In genomic region chr1:66332524-66332853, GRCh38 we compare ENCODE assay signal across 9 cellular contexts.
DNase-seq lines count a peak whose midpoint lies in the region; ATAC-seq and TF ChIP-seq lines count a peak whose summit lies in the region.
"Had no signal": no experiment of that assay in that cellular context is flagged by ENCODE, and none has a peak within 500 bp of the region (broad histone marks: within the 10 kb centered on the region; RNA-seq: fewer than 3 reads in every experiment).

No MANE protein-coding gene starts in this region.

- H3K27me3 ChIP-seq in GM23338 (ENCODE audit: insufficient read depth) (no peaks in the 10 kb centered on the region), iPS-18a (ENCODE audit: control insufficient read depth, insufficient read depth, low read length) (no peaks in the 10 kb centered on the region)

- no peaks in the 10 kb centered on the region for H4K20me1 ChIP-seq in GM23338 (replicated peaks; ENCODE audit: insufficient read depth)

- peaks cover 50% of the 10 kb centered on the region for H3K79me2 ChIP-seq in GM23338 (replicated peaks; ENCODE audit: insufficient read depth)

- no peak for TF ChIP-seq CTCF in GM23338 (conservative IDR thresholded peaks at IDR 0.05; ENCODE audit: low read depth in 2 of 2)

- in situ Hi-C loops in KBM-7 (cut with MboI; ENCODE audit: low pct_unique_long_range_greater_than_20kb, low sequenced_read_pairs), result no loop called here

- peaks cover 3% of the 10 kb centered on the region; the same call in 1 of the 3 replicates for H3K36me3 Mint-ChIP-seq in GM23338 (ENCODE audit: low read depth)
- H3K36me3 Mint-ChIP-seq in activated naive CD8-positive, alpha-beta T cell, result peaks cover 2% of the 10 kb centered on the region
- peaks cover 10 to 19% of the 10 kb centered on the region in 2 donors for H3K36me3 Mint-ChIP-seq in stimulated activated naive B cell treated with anti-CD40 and anti-IgM and Interleukin-4, amounts not matched to agents 10 μg/mL and 1 μg/mL and 100 μg/mL, for 72 hours

- H3K27ac Mint-ChIP-seq in GM23338, result peak overlapping the region; percentile 63
- peak overlapping the region; percentile 98 for H3K27ac Mint-ChIP-seq in activated naive CD8-positive, alpha-beta T cell
- peak overlapping the region; percentile 97 for H3K27ac Mint-ChIP-seq in stimulated activated naive B cell treated with anti-CD40 and anti-IgM and Interleukin-4, amounts not matched to agents 10 μg/mL and 1 μg/mL and 100 μg/mL, for 72 hours

- H3K27ac ChIP-seq in GM23338 (ENCODE audit: low read depth) (no peak overlapping the region; the same call in 1 of the 2 replicates), iPS-18a (ENCODE audit: low read length) (no peak overlapping the region)

- no peaks in the 10 kb centered on the region for H3K9me3 Mint-ChIP-seq in GM23338
- no peaks in the 10 kb centered on the region for H3K9me3 Mint-ChIP-seq in activated naive CD8-positive, alpha-beta T cell (ENCODE audit: low read depth)
- H3K9me3 Mint-ChIP-seq in stimulated activated naive B cell treated with anti-CD40 and anti-IgM and Interleukin-4, amounts not matched to agents 10 μg/mL and 1 μg/mL and 100 μg/mL, for 72 hours, result peaks cover 0 to 3% of the 10 kb centered on the region in 2 donors

- H3K4me1 ChIP-seq in GM23338 (ENCODE audit: insufficient read depth) (peaks cover 49% of the 10 kb centered on the region), iPS-18a (ENCODE audit: control insufficient read depth, low read depth, low read length) (peaks cover 48% of the 10 kb centered on the region)

- H2AFZ ChIP-seq in GM23338, result no peak overlapping the region

- H3F3A ChIP-seq in GM23338 (replicated peaks; ENCODE audit: low read depth), result no peaks in the 10 kb centered on the region; the same call in 1 of the 2 replicates

- ATAC-seq in GM23338 (peak; percentile 37), HG02588 (IDR thresholded peaks at IDR 0.05; ENCODE audit: unreplicated experiment) (no peak), HG02623 (IDR thresholded peaks at IDR 0.05; ENCODE audit: unreplicated experiment) (no peak)
- ATAC-seq in stimulated activated naive B cell treated with anti-CD40 and anti-IgM and Interleukin-4, amounts not matched to agents 10 μg/mL and 1 μg/mL and 100 μg/mL, for 72 hours (replicated peaks), result no peak
- ATAC-seq: K562 had no signal

- no peaks in the 10 kb centered on the region; the same call in 1 of the 2 replicates for H3K9me2 ChIP-seq in GM23338 (ENCODE audit: insufficient read depth)

- H3K4me3 ChIP-seq in GM23338 (peak overlapping the region; percentile 66), iPS-18a (ENCODE audit: low read length) (peak overlapping the region; percentile 52)
- H3K4me3 ChIP-seq: K562 had no signal

- H3K9ac ChIP-seq in iPS-18a (ENCODE audit: low read length), result peak overlapping the region; percentile 26

- H3K9me3 ChIP-seq in iPS-18a (ENCODE audit: control insufficient read depth, low read depth, low read length), result no peaks in the 10 kb centered on the region

- H3K4me3 Mint-ChIP-seq in GM23338, result peak overlapping the region; percentile 77
- peak overlapping the region; percentile 92 for H3K4me3 Mint-ChIP-seq in activated naive CD8-positive, alpha-beta T cell
- peak overlapping the region; percentile 94 to 98 for H3K4me3 Mint-ChIP-seq in stimulated activated naive B cell treated with anti-CD40 and anti-IgM and Interleukin-4, amounts not matched to agents 10 μg/mL and 1 μg/mL and 100 μg/mL, for 72 hours

- H3K27me3 Mint-ChIP-seq in GM23338 (ENCODE audit: insufficient read depth, low read depth, poor library complexity), result peaks cover 3% of the 10 kb centered on the region
- no peaks in the 10 kb centered on the region for H3K27me3 Mint-ChIP-seq in activated naive CD8-positive, alpha-beta T cell
- no peaks in the 10 kb centered on the region for H3K27me3 Mint-ChIP-seq in stimulated activated naive B cell treated with anti-CD40 and anti-IgM and Interleukin-4, amounts not matched to agents 10 μg/mL and 1 μg/mL and 100 μg/mL, for 72 hours

- no peak for DNase-seq in GM23338 (ENCODE audit: low spot score)
- DNase-seq in stimulated activated naive B cell treated with anti-CD40 and anti-IgM and Interleukin-4, amounts not matched to agents 10 μg/mL and 1 μg/mL and 100 μg/mL, for 72 hours, result no peak
- DNase-seq in NCI-H345 treated with DMSO at 0.1 percent for 48 hours (lab: John Stamatoyannopoulos, UW; ENCODE audit: unreplicated experiment), result no peak
- no peak for DNase-seq in KBM-7

- H3K36me3 ChIP-seq in GM23338 (ENCODE audit: insufficient read depth) (no peaks in the 10 kb centered on the region), iPS-18a (ENCODE audit: control insufficient read depth, low read depth, low read length) (no peaks in the 10 kb centered on the region)

- peaks cover 56% of the 10 kb centered on the region for H3K4me1 Mint-ChIP-seq in GM23338
- peaks cover 73% of the 10 kb centered on the region for H3K4me1 Mint-ChIP-seq in activated naive CD8-positive, alpha-beta T cell (ENCODE audit: low read depth)
- peaks cover 39 to 73% of the 10 kb centered on the region in 2 donors for H3K4me1 Mint-ChIP-seq in stimulated activated naive B cell treated with anti-CD40 and anti-IgM and Interleukin-4, amounts not matched to agents 10 μg/mL and 1 μg/mL and 100 μg/mL, for 72 hours

- peak overlapping the region; percentile 83 for H3K4me2 ChIP-seq in GM23338

TF ChIP-seq in GM23338, 12 proteins besides CTCF, POLR2A, EP300 and RAD21:
- no peak for TF ChIP-seq JUNB (IDR thresholded peaks at IDR 0.05; ENCODE audit: unreplicated experiment)
- TF ChIP-seq EZH2phosphoT487 (IDR thresholded peaks at IDR 0.05; ENCODE audit: unreplicated experiment), result no peak
- TF ChIP-seq EZH2 (IDR thresholded peaks at IDR 0.05; ENCODE audit: low read depth, unreplicated experiment), result no peak
- TF ChIP-seq STAT1 (IDR thresholded peaks at IDR 0.05; ENCODE audit: unreplicated experiment), result no peak
- no peak for TF ChIP-seq ZNF114 (CRISPR knock-in tag; IDR thresholded peaks at IDR 0.05)
- TF ChIP-seq ZNF331 (CRISPR knock-in tag; IDR thresholded peaks at IDR 0.05; ENCODE audit: low read depth), result no peak
